Comparison of ENCODE assay signal across 8 cellular contexts in genomic region chr2:62250239-62250638, GRCh38.
"Had no signal": no experiment of that assay in that cellular context is flagged by ENCODE, and none has a peak within 500 bp of the region (broad histone marks: within the 10 kb centered on the region; RNA-seq: fewer than 3 reads in every experiment).

No MANE protein-coding gene starts in this region.

- H3K4me3 ChIP-seq: GM23338, K562 had no signal

- H3K27ac ChIP-seq: HL-60 had no signal

- H3K27ac Mint-ChIP-seq: GM23338, H9 had no signal

- ATAC-seq: GM23338, K562 had no signal

- H3K4me1 Mint-ChIP-seq: GM23338, H9 had no signal

- H3K4me2 ChIP-seq: GM23338 had no signal

- DNase-seq: H9, HCEC 1CT, IMR-90 had no signal

- H3K9me3 Mint-ChIP-seq: GM23338, H9 had no signal

- H3K4me3 Mint-ChIP-seq: GM23338, H9 had no signal

- FAIRE-seq: H1, H54, K562 had no signal

- H2AFZ ChIP-seq: GM23338 had no signal
